Comparison of ENCODE assay signal across 30 cellular contexts in the genomic region with DNA sequence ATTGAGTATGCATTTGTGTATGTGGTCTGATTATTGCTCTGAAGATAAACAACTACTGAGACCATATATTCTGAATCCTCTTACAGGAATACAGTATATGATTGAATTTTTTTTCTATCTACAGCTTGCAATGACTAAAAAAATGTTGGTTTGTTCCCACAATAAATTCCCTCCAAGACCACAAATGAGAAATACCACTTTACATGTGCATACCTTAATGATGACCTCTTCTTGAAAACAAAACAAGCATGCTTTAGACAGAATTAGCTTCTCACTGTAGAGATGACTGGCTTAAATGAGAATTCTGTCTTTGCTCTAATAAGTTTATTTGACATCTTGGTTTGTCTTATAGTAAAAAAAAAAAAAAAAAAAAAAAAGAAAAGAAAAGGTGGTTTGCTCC.
DNase-seq lines count a peak whose midpoint lies in the region; ATAC-seq and FAIRE-seq lines count a peak whose summit lies in the region.
"Had no signal": no experiment of that assay in that cellular context is flagged by ENCODE, and none has a peak within 500 bp of the region (broad histone marks: within the 10 kb centered on the region; RNA-seq: fewer than 3 reads in every experiment).

No MANE protein-coding gene starts in this region.

- peak; percentile 11 for DNase-seq in HTR-8/SVneo (ENCODE audit: insufficient read length, low spot score)
- DNase-seq in astrocyte of the hippocampus (ENCODE audit: low read depth, low spot score) = peak; percentile 76
- DNase-seq in glomerular visceral epithelial cell (ENCODE audit: extremely low spot score) = peak; percentile 72
- peak; percentile 34 for DNase-seq in urothelium cell line (ENCODE audit: low spot score)
- no peak for DNase-seq in activated CD4-positive, alpha-beta T cell treated with anti-CD3 and anti-CD28 coated beads, Interleukin-2, amount 10 ng/mL, durations not matched to agents 7 days and 5 days
- DNase-seq in naive thymus-derived CD8-positive, alpha-beta T cell = no peak
- DNase-seq: activated CD4-positive, alpha-beta T cell treated with anti-CD3 and anti-CD28 coated beads for 36 hours; activated CD8-positive, alpha-beta memory T cell treated with anti-CD3 and anti-CD28 coated beads for 24 hours; activated effector memory CD4-positive, alpha-beta T cell treated with anti-CD3 and anti-CD28 coated beads, Interleukin-2, amount 50 U/mL, for 16 hours; brain microvascular endothelial cell; Caco-2; DMS79; effector CD4-positive, alpha-beta T cell; GF-D8; hypothalamus; immature natural killer cell; left ventricle myocardium inferior; MG63; natural killer cell; NCI-H1105 treated with DMSO at 0.1 percent for 48 hours; NCI-H2081; NCI-H226; T-helper 2 cell had no signal

- H3K9me3 Mint-ChIP-seq in activated CD4-positive, alpha-beta T cell treated with anti-CD3 and anti-CD28 coated beads, Interleukin-2, amount 10 ng/mL, durations not matched to agents 7 days and 5 days = no peaks in the 10 kb centered on the region
- H3K9me3 Mint-ChIP-seq in naive thymus-derived CD8-positive, alpha-beta T cell = peaks cover 0 to 14% (median 4%) of the 10 kb centered on the region in 9 donors
- H3K9me3 Mint-ChIP-seq: mesothelial cell of epicardium, type B pancreatic cell had no signal

- ATAC-seq in GM18498 (IDR thresholded peaks at IDR 0.05; ENCODE audit: unreplicated experiment) = no peak
- ATAC-seq in naive thymus-derived CD8-positive, alpha-beta T cell = no peak
- ATAC-seq: activated CD4-positive, alpha-beta T cell treated with anti-CD3 and anti-CD28 coated beads for 36 hours; gastroesophageal sphincter; HCT116; K562; natural killer cell had no signal

- H3K4me3 Mint-ChIP-seq in activated CD4-positive, alpha-beta T cell treated with anti-CD3 and anti-CD28 coated beads, Interleukin-2, amount 10 ng/mL, durations not matched to agents 7 days and 5 days = no peak overlapping the region
- H3K4me3 Mint-ChIP-seq in naive thymus-derived CD8-positive, alpha-beta T cell = no peak overlapping the region
- H3K4me3 Mint-ChIP-seq: activated CD4-positive, alpha-beta T cell treated with anti-CD3 and anti-CD28 coated beads for 36 hours; immature natural killer cell; mesothelial cell of epicardium; natural killer cell; type B pancreatic cell had no signal

- CTCF ChIA-PET in activated CD4-positive, alpha-beta T cell treated with anti-CD3 and anti-CD28 coated beads, Interleukin-2, amount 10 ng/mL, durations not matched to agents 7 days and 5 days (lab: Charles Lee) = no interaction called here

- no peak for FAIRE-seq in HTR-8/SVneo (lab: Jason Lieb, UNC)
- no peak for FAIRE-seq in urothelium cell line (lab: Jason Lieb, UNC)
- FAIRE-seq: GM18507, K562 had no signal

- H3K27me3 Mint-ChIP-seq in activated CD4-positive, alpha-beta T cell treated with anti-CD3 and anti-CD28 coated beads, Interleukin-2, amount 10 ng/mL, durations not matched to agents 7 days and 5 days = no peaks in the 10 kb centered on the region
- H3K27me3 Mint-ChIP-seq in naive thymus-derived CD8-positive, alpha-beta T cell = no peaks in the 10 kb centered on the region
- H3K27me3 Mint-ChIP-seq: activated CD4-positive, alpha-beta T cell treated with anti-CD3 and anti-CD28 coated beads for 36 hours; type B pancreatic cell had no signal

- H3K4me1 Mint-ChIP-seq in activated CD4-positive, alpha-beta T cell treated with anti-CD3 and anti-CD28 coated beads, Interleukin-2, amount 10 ng/mL, durations not matched to agents 7 days and 5 days = no peaks in the 10 kb centered on the region
- H3K4me1 Mint-ChIP-seq in naive thymus-derived CD8-positive, alpha-beta T cell = no peaks in the 10 kb centered on the region
- H3K4me1 Mint-ChIP-seq: activated CD4-positive, alpha-beta T cell treated with anti-CD3 and anti-CD28 coated beads for 36 hours; immature natural killer cell; mesothelial cell of epicardium; natural killer cell had no signal

- H3K27ac Mint-ChIP-seq in activated CD4-positive, alpha-beta T cell treated with anti-CD3 and anti-CD28 coated beads, Interleukin-2, amount 10 ng/mL, durations not matched to agents 7 days and 5 days = no peak overlapping the region
- H3K27ac Mint-ChIP-seq in naive thymus-derived CD8-positive, alpha-beta T cell = no peak overlapping the region
- H3K27ac Mint-ChIP-seq: activated CD4-positive, alpha-beta T cell treated with anti-CD3 and anti-CD28 coated beads for 36 hours; immature natural killer cell; mesothelial cell of epicardium; natural killer cell; type B pancreatic cell had no signal

- no peaks in the 10 kb centered on the region for H3K36me3 Mint-ChIP-seq in activated CD4-positive, alpha-beta T cell treated with anti-CD3 and anti-CD28 coated beads, Interleukin-2, amount 10 ng/mL, durations not matched to agents 7 days and 5 days (ENCODE audit: low read depth)
- no peaks in the 10 kb centered on the region for H3K36me3 Mint-ChIP-seq in naive thymus-derived CD8-positive, alpha-beta T cell
- H3K36me3 Mint-ChIP-seq: immature natural killer cell, mesothelial cell of epicardium, natural killer cell, type B pancreatic cell had no signal

- POLR2A ChIA-PET in activated CD4-positive, alpha-beta T cell treated with anti-CD3 and anti-CD28 coated beads, Interleukin-2, amount 10 ng/mL, durations not matched to agents 7 days and 5 days (lab: Charles Lee) = no interaction called here
- POLR2A ChIA-PET in naive thymus-derived CD8-positive, alpha-beta T cell (lab: Charles Lee) = no interaction called here

Comparison
In these comparisons a context has a peak if more than half of its experiments do, and no peak if none do; other contexts are left out.
1. DNase-seq: peak in HTR-8/SVneo (single experiment), astrocyte of the hippocampus (single experiment), glomerular visceral epithelial cell (single experiment) and urothelium cell line (single experiment); none in activated CD4-positive, alpha-beta T cell treated with anti-CD3 and anti-CD28 coated beads, Interleukin-2, amount 10 ng/mL, durations not matched to agents 7 days and 5 days (single experiment) and naive thymus-derived CD8-positive, alpha-beta T cell (0 of 10).